1 cellular context compared by ENCODE assay signal in genomic region chr10:75982611-75983369, GRCh38.
TF ChIP-seq lines count a peak whose summit lies in the region.

No MANE protein-coding gene starts in this region.

TF ChIP-seq in IMR-90, 13 proteins besides CTCF, POLR2A, EP300 and RAD21 (continued from another document):
- TF ChIP-seq RCOR1 (IDR thresholded peaks at IDR 0.05; ENCODE audit: insufficient replicate concordance, low read length) (no peak), MXI1 (IDR thresholded peaks at IDR 0.05; ENCODE audit: borderline replicate concordance, low read depth, low read length) (no peak)
